8 cellular contexts compared by ENCODE assay signal in the genomic region with DNA sequence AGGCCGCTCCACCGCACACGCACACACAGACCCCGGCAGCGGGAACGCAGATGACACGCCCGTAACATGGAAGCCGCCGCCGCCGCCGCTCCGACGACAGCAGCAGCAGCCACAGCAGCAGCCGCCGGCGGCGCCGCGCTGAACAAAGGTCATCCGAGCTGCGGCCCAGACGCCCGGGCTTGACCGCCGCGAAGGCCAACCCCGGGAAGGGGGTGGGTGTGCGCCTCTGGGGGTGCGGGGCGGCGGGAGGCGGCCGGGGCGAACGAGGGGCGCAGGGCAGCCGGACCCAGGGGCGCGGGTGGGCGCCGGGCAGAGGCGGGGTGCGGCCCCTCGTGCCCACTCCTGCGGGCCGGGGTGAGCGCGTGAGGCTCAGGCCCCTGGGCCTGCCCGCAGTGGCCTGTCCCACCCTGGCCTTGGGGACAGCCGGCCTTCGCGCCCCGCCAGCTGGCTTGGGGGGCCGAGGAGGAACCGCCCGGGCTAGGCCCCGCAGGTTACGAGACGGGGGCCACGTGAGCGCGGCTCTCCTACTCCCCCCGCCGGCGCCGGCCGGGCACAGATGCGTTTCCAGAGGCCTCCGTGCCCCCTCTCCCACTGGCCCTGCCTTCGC. TPM values are rescaled to one million over a fixed set of nuclear protein-coding genes. Genes with fewer than 3 reads are reported as not detected.
DNase-seq lines count a peak whose midpoint lies in the region; ATAC-seq and TF ChIP-seq lines count a peak whose summit lies in the region.

No MANE protein-coding gene starts in this region.

- H3K27me3 ChIP-seq in HCT116 (ENCODE audit: insufficient read depth, low read length), result no peaks in the 10 kb centered on the region

- no peak for TF ChIP-seq RAD21 in HCT116 (IDR thresholded peaks at IDR 0.05; ENCODE audit: low read depth)

- no peak overlapping the region; the same call in 1 of the 2 replicates for H3K27ac ChIP-seq in HCT116 (ENCODE audit: low read depth, low read length)

- CTCF ChIA-PET in HCT116 (lab: Charles Lee) (no interaction called here), T-cell (lab: Charles Lee) (no interaction called here)

- intact Hi-C loops in HCT116 (cut with micrococcal nuclease), result loop anchor here (5.0 kb wide), 1 partner anchor 76 kb away; no protein-coding TSS in a partner anchor

- RAD21 ChIA-PET in HCT116 (lab: Charles Lee; ENCODE audit: low non-redundant PET in 1 of 2, low total read pairs in 2 of 2, uncharacterized antibody in 2 of 2, unreplicated experiment in 2 of 2), result no interaction called here

- H3K4me2 ChIP-seq in HCT116 (ENCODE audit: low read length), result peak overlapping the region; percentile 55

- no peak for TF ChIP-seq CTCF in HCT116 (IDR thresholded peaks at IDR 0.05 in 2 of 3, conservative IDR thresholded peaks at IDR 0.05 in 1 of 3; ENCODE audit: borderline replicate concordance in 1 of 3, insufficient read depth in 1 of 3, low read depth in 2 of 3, low read length in 2 of 3)
- no peak for TF ChIP-seq CTCF in chondrocyte (IDR thresholded peaks at IDR 0.05)

- no peak overlapping the region for H2AFZ ChIP-seq in HCT116 (ENCODE audit: low read depth, low read length, poor library complexity, severe bottlenecking)

- H3K9me3 ChIP-seq in HCT116 (ENCODE audit: control insufficient read depth in 1 of 2, insufficient read depth in 1 of 2, low read depth in 1 of 2, low read length in 2 of 2), result no peaks in the 10 kb centered on the region

- BruUV-seq in HCT116 (replicated peaks; lab: Mats Ljungman, UMichigan), result no TSS peak

- H3K27ac Mint-ChIP-seq in T-cell, result no peak overlapping the region
- H3K27ac Mint-ChIP-seq in chondrocyte (ENCODE audit: unreplicated experiment), result peak overlapping the region; percentile 99

- H3K9me2 ChIP-seq in HCT116 (ENCODE audit: insufficient read depth), result no peaks in the 10 kb centered on the region

- ATAC-seq in HCT116 (peak; percentile 66), T-cell (replicated peaks in 1 of 4) (peak; percentile 60 to 80 (median 66)), HG03520 (IDR thresholded peaks at IDR 0.05; ENCODE audit: unreplicated experiment) (no peak)

- H4K20me1 ChIP-seq in HCT116 (ENCODE audit: insufficient read depth), result no peaks in the 10 kb centered on the region

- TF ChIP-seq POLR2A in HCT116 (IDR thresholded peaks at IDR 0.05; ENCODE audit: borderline replicate concordance, extremely low read depth, insufficient read depth, insufficient read length), result no peak

- POLR2A ChIA-PET in HCT116 (lab: Charles Lee), result no interaction called here
- POLR2A ChIA-PET in T-cell (lab: Charles Lee), result no interaction called here

- DNase-seq in DMS53 (lab: John Stamatoyannopoulos, UW) (peak; percentile 84), HCT116 (ENCODE audit: low read depth, low spot score) (no peak), T-cell (peak in 27 of 34 experiments; percentile 4 to 47 (median 23)), chondrocyte (ENCODE audit: low spot score) (no peak), left kidney (ENCODE audit: low read depth, low spot score) (peak; percentile 76), dedifferentiated amniotic fluid mesenchymal stem cell (ENCODE audit: extremely low spot score) (no peak)
- peak; percentile 20 to 37 for DNase-seq in stimulated activated CD4-positive, alpha-beta T cell treated with anti-CD3 and anti-CD28 coated beads, Interleukin-4, amount 100 ng/mL, for 4 hours

- H3K4me1 Mint-ChIP-seq in T-cell (peaks cover 13 to 17% (median 17%) of the 10 kb centered on the region in 3 donors), chondrocyte (ENCODE audit: low read depth) (peaks cover 82% of the 10 kb centered on the region)

- peaks cover 7 to 22% of the 10 kb centered on the region in 2 experiments; a peak in 3 of 4 replicates for H3K4me1 ChIP-seq in HCT116 (ENCODE audit: control insufficient read depth in 1 of 2, insufficient read depth in 2 of 2, low read length in 2 of 2)

- H3K9me3 Mint-ChIP-seq in T-cell, result peaks cover 0 to 4% (median 3%) of the 10 kb centered on the region in 3 donors
- peaks cover 3% of the 10 kb centered on the region for H3K9me3 Mint-ChIP-seq in chondrocyte (ENCODE audit: low read depth)

- H3K9ac ChIP-seq in HCT116 (ENCODE audit: low read length), result peak overlapping the region; percentile 49

- peak overlapping the region; percentile 25 to 49 for H3K4me3 ChIP-seq in HCT116 (replicated peaks in 1 of 2; ENCODE audit: low read depth in 1 of 2, low read length in 2 of 2)

- H3K36me3 ChIP-seq in HCT116 (ENCODE audit: control insufficient read depth in 1 of 2, insufficient read depth in 2 of 2, low read length in 2 of 2), result no peaks in the 10 kb centered on the region

- no peaks in the 10 kb centered on the region for H3K79me2 ChIP-seq in HCT116 (ENCODE audit: insufficient read depth, low read length)

- H3K36me3 Mint-ChIP-seq in T-cell (peaks cover 9% of the 10 kb centered on the region), chondrocyte (ENCODE audit: low read depth) (peaks cover 19% of the 10 kb centered on the region)

- H3K4me3 Mint-ChIP-seq in T-cell (peak overlapping the region; percentile 49 to 73 (median 55)), chondrocyte (ENCODE audit: unreplicated experiment) (peak overlapping the region; percentile 81)

- H3K27me3 Mint-ChIP-seq in T-cell (peaks cover 64 to 75% of the 10 kb centered on the region in 2 donors), chondrocyte (ENCODE audit: low read depth) (no peaks in the 10 kb centered on the region)

TF ChIP-seq in HCT116, 20 proteins besides CTCF, POLR2A, EP300 and RAD21:
- TF ChIP-seq YY1 (IDR thresholded peaks at IDR 0.05; ENCODE audit: extremely low read depth, insufficient replicate concordance, low read depth, low read length) (no peak), TCF7L2 (IDR thresholded peaks at IDR 0.05; ENCODE audit: borderline replicate concordance, extremely low read depth, insufficient read depth, insufficient read length) (no peak), FOSL1 (IDR thresholded peaks at IDR 0.05; ENCODE audit: low read depth) (no peak), ZFX (IDR thresholded peaks at IDR 0.05) (peak; percentile 73), POLR2AphosphoS5 (IDR thresholded peaks at IDR 0.05; ENCODE audit: low read depth, low read length) (no peak)

RNA-seq across cellular contexts. Expression of a gene that starts 1.0 kb away (rescaled TPM):
- total RNA-seq in HCT116 (2021; ENCODE audit: unreplicated experiment) (11.6 TPM), T-cell (10 to 100 TPM in 1 of 5 donors, 1 to 10 TPM in 4; 5.0 to 14.2 (median 7.8) TPM), chondrocyte (123 to 163 TPM (median 162 TPM) in 3 replicates)
- 9.7 and 11.7 TPM in 2 replicates for polyA plus RNA-seq in HCT116 (2012)

Comparison
In these comparisons a context has a peak if more than half of its experiments do, and no peak if none do; other contexts are left out.
1. DNase-seq: peak in DMS53 (single experiment), T-cell (27 of 34), left kidney (single experiment) and stimulated activated CD4-positive, alpha-beta T cell treated with anti-CD3 and anti-CD28 coated beads, Interleukin-4, amount 100 ng/mL, for 4 hours (2 of 2); none in HCT116 (single experiment), chondrocyte (single experiment) and dedifferentiated amniotic fluid mesenchymal stem cell (single experiment).